8 cellular contexts compared by ENCODE assay signal in genomic region chr16:57277586-57277985, GRCh38. TPM values are rescaled to one million over a fixed set of nuclear protein-coding genes. Genes with fewer than 3 reads are reported as not detected.
DNase-seq lines count a peak whose midpoint lies in the region; ATAC-seq and TF ChIP-seq lines count a peak whose summit lies in the region.

No MANE protein-coding gene starts in this region.

- no peaks in the 10 kb centered on the region for H3K36me3 Mint-ChIP-seq in activated B cell treated with CpG ODN at 0.5 μM for 24 hours (ENCODE audit: low read depth)

- H3K4me1 Mint-ChIP-seq in activated B cell treated with CpG ODN at 0.5 μM for 24 hours, result peaks cover 4% of the 10 kb centered on the region

- peaks cover 7% of the 10 kb centered on the region for H3K27me3 Mint-ChIP-seq in activated B cell treated with CpG ODN at 0.5 μM for 24 hours

- ATAC-seq in activated B cell treated with CpG ODN at 0.5 μM for 24 hours (ENCODE audit: low read depth) (peak; percentile 37), HG02840 (IDR thresholded peaks at IDR 0.05; ENCODE audit: low FRiP score, unreplicated experiment) (no peak), omental fat pad (ENCODE audit: low FRiP score) (no peak)

- TF ChIP-seq CTCF in activated B cell treated with CpG ODN at 0.5 μM for 24 hours (IDR thresholded peaks at IDR 0.05) (no peak), omental fat pad (IDR thresholded peaks at IDR 0.05) (no peak)

- no peak for TF ChIP-seq POLR2A in erythroblast (IDR thresholded peaks at IDR 0.05; ENCODE audit: low read length)

- intact Hi-C loops in activated B cell treated with CpG ODN at 0.5 μM for 24 hours (cut with micrococcal nuclease), result no loop called here

- H3K4me3 Mint-ChIP-seq in activated B cell treated with CpG ODN at 0.5 μM for 24 hours, result no peak overlapping the region

- no peaks in the 10 kb centered on the region for H3K9me3 Mint-ChIP-seq in activated B cell treated with CpG ODN at 0.5 μM for 24 hours

- DNase-seq in 8988T (peak; percentile 92), HS-5 (ENCODE audit: low read depth) (peak; percentile 79), activated B cell treated with CpG ODN at 0.5 μM for 24 hours (no peak), erythroblast (lab: John Stamatoyannopoulos, UW) (peak; percentile 30 to 49), HuH-7.5 (ENCODE audit: low spot score) (no peak), omental fat pad (ENCODE audit: low spot score) (no peak)

- CTCF ChIA-PET in activated B cell treated with CpG ODN at 0.5 μM for 24 hours (lab: Charles Lee), result no interaction called here

- peak overlapping the region; percentile 96 for H3K27ac ChIP-seq in temporal lobe (ENCODE audit: low read depth, low read length)

- no peak overlapping the region for H3K27ac Mint-ChIP-seq in activated B cell treated with CpG ODN at 0.5 μM for 24 hours

- POLR2A ChIA-PET in activated B cell treated with CpG ODN at 0.5 μM for 24 hours (lab: Charles Lee), result interaction anchor here (0.7 kb wide), 1 partner anchor 65 kb away, joined by 4 read pairs; no protein-coding TSS in a partner anchor

RNA-seq across cellular contexts. Expression of gene PLLP, which starts 6.9 kb away (rescaled TPM):
- not detected in 2 replicates for total RNA-seq in activated B cell treated with CpG ODN at 0.5 μM for 24 hours
- total RNA-seq in temporal lobe, result 1.5 TPM
- 10 to 100 TPM in 3 of 4 donors, 1 to 10 TPM in 1; 9.0 to 49.1 (median 12.2) TPM for total RNA-seq in omental fat pad

RNA-seq across cellular contexts. Expression of gene ARL2BP, which starts 32.5 kb away (rescaled TPM):
- 27.1 and 29.4 TPM in 2 replicates for total RNA-seq in activated B cell treated with CpG ODN at 0.5 μM for 24 hours
- 40.3 TPM for total RNA-seq in temporal lobe
- 10 to 100 TPM; 48.8 to 67.3 (median 65.0) TPM for total RNA-seq in omental fat pad

Comparison
In these comparisons a context has a peak if more than half of its experiments do, and no peak if none do; other contexts are left out.
1. DNase-seq: peak in 8988T (single experiment), HS-5 (single experiment) and erythroblast (2 of 2); none in activated B cell treated with CpG ODN at 0.5 μM for 24 hours (single experiment), HuH-7.5 (single experiment) and omental fat pad (single experiment).